Comparison of ENCODE assay signal across 11 cellular contexts in genomic region chr11:118448294-118448693, GRCh38. TPM values are rescaled to one million over a fixed set of nuclear protein-coding genes. Genes with fewer than 3 reads are reported as not detected.
DNase-seq lines count a peak whose midpoint lies in the region; ATAC-seq, FAIRE-seq and TF ChIP-seq lines count a peak whose summit lies in the region.
"Had no signal": no experiment of that assay in that cellular context is flagged by ENCODE, and none has a peak within 500 bp of the region (broad histone marks: within the 10 kb centered on the region; RNA-seq: fewer than 3 reads in every experiment).

No MANE protein-coding gene starts in this region.

- peak; percentile 67 for DNase-seq in GM10266 (ENCODE audit: extremely low spot score)
- peak; percentile 2 for DNase-seq in astrocyte (ENCODE audit: low read depth)
- DNase-seq in lower leg skin (ENCODE audit: low spot score in 2 of 2), result no peak
- DNase-seq in islet precursor cell, result no peak
- DNase-seq in DMS53 treated with DMSO at 0.1 percent for 48 hours (lab: John Stamatoyannopoulos, UW; ENCODE audit: unreplicated experiment), result no peak
- no peak for DNase-seq in GM19240 (ENCODE audit: insufficient read length, low spot score)
- DNase-seq: caudate nucleus, left ventricle myocardium superior, spleen had no signal

- H3K4me3 ChIP-seq in astrocyte (ENCODE audit: insufficient read depth, low read depth, low read length), result no peak overlapping the region
- no peak overlapping the region for H3K4me3 ChIP-seq in lower leg skin (ENCODE audit: low read depth, poor library complexity, severe bottlenecking)
- H3K4me3 ChIP-seq: spleen had no signal

- H3K9me3 ChIP-seq in astrocyte (ENCODE audit: insufficient read depth, low read depth, low read length), result no peaks in the 10 kb centered on the region
- H3K9me3 ChIP-seq: spleen had no signal

- H3K27me3 Mint-ChIP-seq in astrocyte (ENCODE audit: low read depth, unreplicated experiment), result no peaks in the 10 kb centered on the region

- no peak for TF ChIP-seq POLR2A in lower leg skin (IDR thresholded peaks at IDR 0.05)

- peaks cover 91% of the 10 kb centered on the region for H4K20me1 ChIP-seq in astrocyte (ENCODE audit: insufficient read depth, low read length)

- peaks cover 16% of the 10 kb centered on the region for H3K4me1 Mint-ChIP-seq in astrocyte (ENCODE audit: low read depth, unreplicated experiment)

- no peak overlapping the region for H3K27ac Mint-ChIP-seq in astrocyte (ENCODE audit: unreplicated experiment)

- H3K4me2 ChIP-seq in astrocyte (ENCODE audit: low read length), result peak overlapping the region; percentile 9

- H3K4me3 Mint-ChIP-seq in astrocyte (ENCODE audit: unreplicated experiment), result no peak overlapping the region

- no peaks in the 10 kb centered on the region for H3K36me3 ChIP-seq in astrocyte (ENCODE audit: insufficient read depth, low read length)

- H3K79me2 ChIP-seq in astrocyte (ENCODE audit: insufficient read depth, low read length), result peaks cover 97% of the 10 kb centered on the region

- H3K36me3 Mint-ChIP-seq in astrocyte (ENCODE audit: low read depth, unreplicated experiment), result peaks cover 5% of the 10 kb centered on the region

- H3K9ac ChIP-seq in astrocyte (ENCODE audit: low read length), result no peak overlapping the region

- no peak overlapping the region for H3K27ac ChIP-seq in astrocyte (ENCODE audit: low read depth, low read length)
- H3K27ac ChIP-seq: spleen had no signal

- H3K4me1 ChIP-seq in astrocyte (ENCODE audit: insufficient read depth, low read length), result peaks cover 5% of the 10 kb centered on the region

- no peak overlapping the region for H2AFZ ChIP-seq in astrocyte (ENCODE audit: low read depth, low read length)

- no peaks in the 10 kb centered on the region for H3K27me3 ChIP-seq in astrocyte (ENCODE audit: insufficient read depth, low read length)
- H3K27me3 ChIP-seq: spleen had no signal

- intact Hi-C loops in lower leg skin (cut with DNase I; ENCODE audit: low total_unique reads), result no loop called here

- no peak for FAIRE-seq in astrocyte (lab: Jason Lieb, UNC)

- no peak for TF ChIP-seq CTCF in GM10266 (IDR thresholded peaks at IDR 0.05; ENCODE audit: control insufficient read depth, insufficient read depth, low read depth, missing control alignments)
- TF ChIP-seq CTCF in astrocyte (IDR thresholded peaks at IDR 0.05; ENCODE audit: insufficient read depth, low read depth, low read length), result no peak
- TF ChIP-seq CTCF in lower leg skin (IDR thresholded peaks at IDR 0.05), result no peak

- no peaks in the 10 kb centered on the region for H3K9me3 Mint-ChIP-seq in astrocyte (ENCODE audit: unreplicated experiment)

- peak; percentile 85 for ATAC-seq in GM19452 (IDR thresholded peaks at IDR 0.05; ENCODE audit: unreplicated experiment)
- peak; percentile 83 for ATAC-seq in HG03135 (IDR thresholded peaks at IDR 0.05; ENCODE audit: unreplicated experiment)
- ATAC-seq: left ventricle myocardium superior had no signal

RNA-seq across cellular contexts. Expression of gene KMT2A, which starts 12.0 kb away (rescaled TPM):
- total RNA-seq in astrocyte (58.7 and 60.0 TPM in 2 replicates), lower leg skin (10 to 100 TPM; 57.8 to 94.6 (median 63.6) TPM)

RNA-seq across cellular contexts. Expression of gene ATP5MG, which starts 46.9 kb away (rescaled TPM):
- total RNA-seq in astrocyte (182 and 194 TPM in 2 replicates), lower leg skin (10 to 100 TPM; 26.7 to 83.6 (median 44.8) TPM)

Comparison
In these comparisons a context has a peak if more than half of its experiments do, and no peak if none do; other contexts are left out.
1. DNase-seq: peak in GM10266 (single experiment) and astrocyte (single experiment); none in lower leg skin (0 of 2), islet precursor cell (single experiment), DMS53 treated with DMSO at 0.1 percent for 48 hours (single experiment) and GM19240 (single experiment).